ENCODE assay signal across 32 cellular contexts in genomic region chr5:20166496-20166895, GRCh38.
DNase-seq lines count a peak whose midpoint lies in the region; ATAC-seq and TF ChIP-seq lines count a peak whose summit lies in the region.
"Had no signal": no experiment of that assay in that cellular context is flagged by ENCODE, and none has a peak within 500 bp of the region (broad histone marks: within the 10 kb centered on the region; RNA-seq: fewer than 3 reads in every experiment).

No MANE protein-coding gene starts in this region.

- no peak for ATAC-seq in SK-N-SH treated with all-trans-retinoic acid at 6 μM for 48 hours
- no peak for ATAC-seq in activated CD4-positive, alpha-beta T cell treated with anti-CD3 and anti-CD28 coated beads for 36 hours
- ATAC-seq: effector memory CD8-positive, alpha-beta T cell; HepG2; left ventricle myocardium superior; natural killer cell; T-cell had no signal

- H3K4me1 Mint-ChIP-seq in activated CD4-positive, alpha-beta T cell treated with anti-CD3 and anti-CD28 coated beads for 36 hours, result no peaks in the 10 kb centered on the region
- H3K4me1 Mint-ChIP-seq: natural killer cell, T-cell had no signal

- H3K4me3 ChIP-seq in SK-N-SH (ENCODE audit: low read depth in 2 of 2, low read length in 1 of 2), result no peak overlapping the region
- H3K4me3 ChIP-seq in A673 (ENCODE audit: low read depth, low read length, poor library complexity, severe bottlenecking), result no peak overlapping the region
- H3K4me3 ChIP-seq: BLaER1, coronary artery, smooth muscle cell, stomach, tibial artery had no signal

- TF ChIP-seq CTCF in SK-N-SH (IDR thresholded peaks at IDR 0.05), result no peak
- TF ChIP-seq CTCF in A673 (conservative IDR thresholded peaks at IDR 0.05; ENCODE audit: low read depth, low read length), result no peak

- H3K27me3 ChIP-seq in SK-N-SH (ENCODE audit: insufficient read depth) (no peaks in the 10 kb centered on the region), A673 (replicated peaks; ENCODE audit: insufficient read depth, low read depth, low read length, poor library complexity) (no peaks in the 10 kb centered on the region)
- H3K27me3 ChIP-seq: BLaER1, stomach, tibial artery had no signal

- H3K27ac ChIP-seq in SK-N-SH (ENCODE audit: low read depth in 2 of 2, low read length in 1 of 2) (no peak overlapping the region), A673 (ENCODE audit: low read depth, low read length, poor library complexity, severe bottlenecking) (no peak overlapping the region)
- H3K27ac ChIP-seq: BLaER1, coronary artery, stomach, tibial artery had no signal

- H3K36me3 ChIP-seq in SK-N-SH (replicated peaks in 1 of 2; ENCODE audit: control insufficient read depth in 1 of 2, insufficient read depth in 2 of 2, low read length in 1 of 2) (no peaks in the 10 kb centered on the region), A673 (ENCODE audit: insufficient read depth, low read length, poor library complexity, severe bottlenecking) (no peaks in the 10 kb centered on the region)
- H3K36me3 ChIP-seq: BLaER1, stomach, tibial artery had no signal

- no peak for TF ChIP-seq RAD21 in SK-N-SH (IDR thresholded peaks at IDR 0.05; ENCODE audit: low read length)

- no peaks in the 10 kb centered on the region for H3K9me2 ChIP-seq in SK-N-SH

- POLR2A ChIA-PET in SK-N-SH (lab: Yijun Ruan, JAX), result no interaction called here
- POLR2A ChIA-PET in activated CD4-positive, alpha-beta T cell treated with anti-CD3 and anti-CD28 coated beads for 36 hours (lab: Charles Lee), result no interaction called here
- POLR2A ChIA-PET in A673 (lab: Charles Lee; ENCODE audit: low non-redundant PET), result no interaction called here

- H3K36me3 Mint-ChIP-seq in activated CD4-positive, alpha-beta T cell treated with anti-CD3 and anti-CD28 coated beads for 36 hours (ENCODE audit: low read depth), result no peaks in the 10 kb centered on the region
- H3K36me3 Mint-ChIP-seq: natural killer cell, T-cell had no signal

- H3K27ac Mint-ChIP-seq in activated CD4-positive, alpha-beta T cell treated with anti-CD3 and anti-CD28 coated beads for 36 hours, result no peak overlapping the region
- H3K27ac Mint-ChIP-seq: activated naive CD4-positive, alpha-beta T cell treated with anti-CD3 and anti-CD28 coated beads for 36 hours; activated T-helper 1 cell treated with anti-CD3 and anti-CD28 coated beads, Interleukin-12 subunit alpha, Interleukin-12 subunit beta, Interleukin-2, Interleukin-4 antibody, amounts not matched to agents 30 ng/mL and 10 ng/mL and 1 ng/mL, durations not matched to agents 14 hours and 24 hours and 36 hours; effector memory CD8-positive, alpha-beta T cell; natural killer cell; T-cell had no signal

- H3K9me3 ChIP-seq in SK-N-SH, result no peaks in the 10 kb centered on the region
- H3K9me3 ChIP-seq in A673 (ENCODE audit: low read depth, low read length, poor library complexity, severe bottlenecking), result no peaks in the 10 kb centered on the region
- H3K9me3 ChIP-seq: BLaER1, stomach, tibial artery had no signal

- H3K79me2 ChIP-seq in SK-N-SH (ENCODE audit: insufficient read depth), result no peaks in the 10 kb centered on the region

- H3K4me2 ChIP-seq in SK-N-SH, result no peak overlapping the region
- H3K4me2 ChIP-seq: BLaER1, smooth muscle cell had no signal

- no peaks in the 10 kb centered on the region for H3F3A ChIP-seq in SK-N-SH (replicated peaks; ENCODE audit: insufficient read depth)

- intact Hi-C loops in activated CD4-positive, alpha-beta T cell treated with anti-CD3 and anti-CD28 coated beads for 36 hours (cut with DNase I, micrococcal nuclease), result no loop called here
- intact Hi-C loops in A673 (cut with micrococcal nuclease; ENCODE audit: unreplicated experiment), result no loop called here

- H2AFZ ChIP-seq in SK-N-SH (ENCODE audit: low read depth), result no peak overlapping the region

- no peak for TF ChIP-seq EP300 in SK-N-SH (IDR thresholded peaks at IDR 0.05; ENCODE audit: borderline replicate concordance in 1 of 2, low read depth in 1 of 2, low read length in 1 of 2)

- H3K27me3 Mint-ChIP-seq in activated CD4-positive, alpha-beta T cell treated with anti-CD3 and anti-CD28 coated beads for 36 hours, result no peaks in the 10 kb centered on the region
- H3K27me3 Mint-ChIP-seq: effector memory CD8-positive, alpha-beta T cell; T-cell had no signal

- H3K4me1 ChIP-seq in SK-N-SH (ENCODE audit: control insufficient read depth in 1 of 2, insufficient read depth in 2 of 2, low read depth in 1 of 2, low read length in 1 of 2) (no peaks in the 10 kb centered on the region), A673 (ENCODE audit: insufficient read depth, low read length, poor library complexity, severe bottlenecking) (no peaks in the 10 kb centered on the region)
- H3K4me1 ChIP-seq: BLaER1, stomach, tibial artery had no signal

- 47% methylated on average over 4 of the region's 4 CpGs for WGBS in SK-N-SH (ENCODE audit: low lambda C conversion rate)

- H3K9ac ChIP-seq in SK-N-SH, result no peak overlapping the region
- H3K9ac ChIP-seq: BLaER1 had no signal

- BruUV-seq in A673 (replicated peaks; lab: Mats Ljungman, UMichigan), result no TSS peak

- H4K20me1 ChIP-seq in SK-N-SH (ENCODE audit: insufficient read depth), result no peaks in the 10 kb centered on the region
- H4K20me1 ChIP-seq: BLaER1 had no signal

- no peak overlapping the region for H3K4me3 Mint-ChIP-seq in activated CD4-positive, alpha-beta T cell treated with anti-CD3 and anti-CD28 coated beads for 36 hours
- H3K4me3 Mint-ChIP-seq: activated naive CD4-positive, alpha-beta T cell treated with anti-CD3 and anti-CD28 coated beads for 36 hours; activated T-helper 1 cell treated with anti-CD3 and anti-CD28 coated beads, Interleukin-12 subunit alpha, Interleukin-12 subunit beta, Interleukin-2, Interleukin-4 antibody, amounts not matched to agents 30 ng/mL and 10 ng/mL and 1 ng/mL, durations not matched to agents 14 hours and 24 hours and 36 hours; effector memory CD8-positive, alpha-beta T cell; natural killer cell; T-cell had no signal

- CTCF ChIA-PET in SK-N-SH (lab: Yijun Ruan, JAX), result no interaction called here
- CTCF ChIA-PET in activated CD4-positive, alpha-beta T cell treated with anti-CD3 and anti-CD28 coated beads for 36 hours (lab: Charles Lee), result no interaction called here
- CTCF ChIA-PET in A673 (lab: Charles Lee), result no interaction called here

- DNase-seq in SK-N-SH (no peak), NCI-H446 treated with DMSO at 0.1 percent for 48 hours (lab: John Stamatoyannopoulos, UW) (peak; percentile 98), astrocyte of the hippocampus (ENCODE audit: low read depth, low spot score) (peak; percentile 12), GF-D8 (lab: John Stamatoyannopoulos, UW) (no peak), dedifferentiated amniotic fluid mesenchymal stem cell (ENCODE audit: extremely low spot score) (no peak), A673 (ENCODE audit: low spot score) (no peak)
- no peak for DNase-seq in activated CD4-positive, alpha-beta T cell treated with anti-CD3 and anti-CD28 coated beads for 36 hours
- DNase-seq: activated CD4-positive, alpha-beta T cell treated with anti-CD3 and anti-CD28 coated beads, Interleukin-2, amount 50 U/mL, for 4 hours; activated CD4-positive, CD25-positive, alpha-beta regulatory T cell; activated naive CD4-positive, alpha-beta T cell treated with anti-CD3 and anti-CD28 coated beads for 36 hours; effector memory CD8-positive, alpha-beta T cell; erythroblast; glutamatergic neuron; GOT3; Kasumi-1; left ventricle myocardium superior; midbrain; natural killer cell; NCI-H1694 treated with DMSO at 0.1 percent for 48 hours; NCI-H345; SIG-M5; stimulated activated CD4-positive, alpha-beta T cell treated with anti-CD3 and anti-CD28 coated beads, Interleukin-1b, Interleukin-23, amount 100 ng/mL, for 48 hours; stimulated activated CD8-positive, alpha-beta memory T cell treated with anti-CD3 and anti-CD28 coated beads, Interleukin-4, amount 100 ng/mL, for 48 hours; stomach; T-cell; tibial artery had no signal

- peaks cover 8% of the 10 kb centered on the region for H3K9me3 Mint-ChIP-seq in activated CD4-positive, alpha-beta T cell treated with anti-CD3 and anti-CD28 coated beads for 36 hours (ENCODE audit: low read depth)

TF ChIP-seq in SK-N-SH, 30 proteins besides CTCF, POLR2A, EP300 and RAD21 (continues in another document):
- no peak for TF ChIP-seq ELF1 (IDR thresholded peaks at IDR 0.05)
- TF ChIP-seq FOSL2 (IDR thresholded peaks at IDR 0.05; ENCODE audit: borderline replicate concordance, low read depth), result peak; percentile 14; the same call in 1 of the 2 replicates
- no peak for TF ChIP-seq SMC3 (IDR thresholded peaks at IDR 0.05; ENCODE audit: low read depth, low read length)
- no peak for TF ChIP-seq IRF3 (IDR thresholded peaks at IDR 0.05; ENCODE audit: low read depth, low read length)
- no peak for TF ChIP-seq MAX (IDR thresholded peaks at IDR 0.05; ENCODE audit: low read depth)

TF ChIP-seq in SK-N-SH treated with all-trans-retinoic acid at 6 μM for 48 hours, 23 proteins besides CTCF, POLR2A, EP300 and RAD21 (continues in another document):
- TF ChIP-seq PATZ1 (CRISPR knock-in tag; IDR thresholded peaks at IDR 0.05; ENCODE audit: borderline replicate concordance) (no peak), CREB5 (CRISPR knock-in tag; IDR thresholded peaks at IDR 0.05; ENCODE audit: low read depth) (no peak), ZNF8 (CRISPR knock-in tag; IDR thresholded peaks at IDR 0.05) (no peak)

Comparison
In these comparisons a context has a peak if more than half of its experiments do, and no peak if none do; other contexts are left out.
1. DNase-seq: peak in NCI-H446 treated with DMSO at 0.1 percent for 48 hours (single experiment) and astrocyte of the hippocampus (single experiment); none in SK-N-SH (single experiment), GF-D8 (single experiment), activated CD4-positive, alpha-beta T cell treated with anti-CD3 and anti-CD28 coated beads for 36 hours (single experiment), dedifferentiated amniotic fluid mesenchymal stem cell (single experiment) and A673 (single experiment).